ENCODE assay signal across 9 cellular contexts in the genomic region with DNA sequence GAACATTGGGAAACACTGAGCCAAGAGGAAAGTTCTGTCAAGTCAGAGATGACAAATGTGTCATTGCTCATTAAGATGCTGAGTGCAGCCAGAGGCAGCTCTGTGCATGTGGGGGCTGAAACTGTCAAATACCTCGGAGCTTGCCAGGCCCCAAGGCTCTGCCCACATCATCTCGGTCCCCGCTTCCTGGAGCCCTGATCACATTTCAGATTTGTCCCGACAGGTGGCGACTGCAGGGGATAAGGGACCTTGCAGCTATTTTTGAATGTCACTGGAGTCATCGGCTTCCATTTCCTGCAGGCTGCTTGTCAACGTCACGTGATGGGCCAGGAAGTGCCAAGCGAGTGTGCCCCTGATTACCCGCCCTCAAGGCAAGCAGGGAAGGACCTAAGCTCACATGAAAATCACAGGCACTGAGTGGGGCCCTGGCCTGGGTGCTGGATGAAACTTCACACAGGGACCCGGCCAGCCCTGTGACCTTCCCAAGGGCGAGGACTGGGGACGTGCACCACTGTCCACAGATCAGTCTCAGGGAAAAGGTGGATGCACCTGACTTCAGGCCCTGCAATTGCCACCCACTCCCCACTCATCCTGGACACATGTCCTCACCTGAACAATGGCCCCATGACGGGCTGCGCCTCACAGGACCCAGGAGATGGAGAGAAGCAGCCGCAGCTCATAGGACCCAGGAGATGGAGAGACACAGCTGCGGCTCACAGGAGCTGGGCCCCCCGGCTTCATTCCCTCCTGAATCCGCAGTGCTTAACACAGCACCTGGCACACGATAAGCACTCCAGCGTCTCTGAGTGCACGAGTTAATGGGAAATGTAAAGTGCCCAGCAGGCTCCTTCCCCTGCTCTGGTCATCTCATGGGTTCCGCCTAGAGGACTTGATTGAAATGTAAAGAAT.
A peak's percentile ranks its signal among the peaks of the same experiment; 100 is the strongest.
DNase-seq lines count a peak whose midpoint lies in the region; ATAC-seq and TF ChIP-seq lines count a peak whose summit lies in the region.
"Had no signal": no experiment of that assay in that cellular context is flagged by ENCODE, and none has a peak within 500 bp of the region (broad histone marks: within the 10 kb centered on the region; RNA-seq: fewer than 3 reads in every experiment).

No MANE protein-coding gene starts in this region.

- DNase-seq in A673 (ENCODE audit: low spot score), result peak; percentile 42
- DNase-seq in NCI-H510A (lab: John Stamatoyannopoulos, UW), result peak; percentile 55
- DNase-seq in activated T-cell treated with anti-CD3 and anti-CD28 coated beads, Interleukin-2, amount 50 U/mL, for 72 hours, result peak; percentile 65 to 74
- DNase-seq in iPS-NIHi7 (ENCODE audit: extremely low spot score), result peak; percentile 77
- peak; percentile 41 to 42 for DNase-seq in stimulated activated CD8-positive, alpha-beta memory T cell treated with anti-CD3 and anti-CD28 coated beads, Interleukin-15, amount 100 ng/mL, for 4 hours (ENCODE audit: low read depth in 2 of 2)
- no peak for DNase-seq in amniotic stem cell (lab: John Stamatoyannopoulos, UW)
- DNase-seq in SW 1271 (lab: John Stamatoyannopoulos, UW), result no peak

- intact Hi-C loops in A673 (cut with micrococcal nuclease; ENCODE audit: unreplicated experiment), result no loop called here

- TF ChIP-seq CTCF in A673 (conservative IDR thresholded peaks at IDR 0.05; ENCODE audit: low read depth, low read length), result 0 out of 2 replicates have a peak, but pooled peaks have one; percentile 15

- no peaks in the 10 kb centered on the region for H3K27me3 Mint-ChIP-seq in activated T-cell treated with anti-CD3 and anti-CD28 coated beads, Interleukin-2, amount 50 U/mL, for 72 hours (ENCODE audit: low read depth)

- H3K9me3 Mint-ChIP-seq in activated T-cell treated with anti-CD3 and anti-CD28 coated beads, Interleukin-2, amount 50 U/mL, for 72 hours, result no peaks in the 10 kb centered on the region

- H3K27me3 ChIP-seq in A673 (replicated peaks; ENCODE audit: insufficient read depth, low read depth, low read length, poor library complexity), result no peaks in the 10 kb centered on the region

- no peak overlapping the region for H3K4me3 ChIP-seq in A673 (ENCODE audit: low read depth, low read length, poor library complexity, severe bottlenecking)

- CTCF ChIA-PET in A673 (lab: Charles Lee), result no interaction called here

- peaks cover 49% of the 10 kb centered on the region for H3K4me1 Mint-ChIP-seq in activated T-cell treated with anti-CD3 and anti-CD28 coated beads, Interleukin-2, amount 50 U/mL, for 72 hours (ENCODE audit: low read depth)

- ATAC-seq in activated T-cell treated with anti-CD3 and anti-CD28 coated beads, Interleukin-2, amount 50 U/mL, for 72 hours (replicated peaks in 1 of 2), result peak; percentile 84
- no peak for ATAC-seq in GM18519 (IDR thresholded peaks at IDR 0.05; ENCODE audit: low FRiP score, unreplicated experiment)

- H3K9me3 ChIP-seq in A673 (ENCODE audit: low read depth, low read length, poor library complexity, severe bottlenecking), result no peaks in the 10 kb centered on the region

- H3K4me3 Mint-ChIP-seq in activated T-cell treated with anti-CD3 and anti-CD28 coated beads, Interleukin-2, amount 50 U/mL, for 72 hours, result peak overlapping the region; percentile 10 to 25

- peak overlapping the region; percentile 82 for H3K27ac Mint-ChIP-seq in activated T-cell treated with anti-CD3 and anti-CD28 coated beads, Interleukin-2, amount 50 U/mL, for 72 hours

- POLR2A ChIA-PET in A673 (lab: Charles Lee; ENCODE audit: low non-redundant PET), result no interaction called here

- H3K4me1 ChIP-seq in A673 (ENCODE audit: insufficient read depth, low read length, poor library complexity, severe bottlenecking), result peaks cover 8% of the 10 kb centered on the region

- no peaks in the 10 kb centered on the region for H3K36me3 ChIP-seq in A673 (ENCODE audit: insufficient read depth, low read length, poor library complexity, severe bottlenecking)

- H3K36me3 Mint-ChIP-seq in activated T-cell treated with anti-CD3 and anti-CD28 coated beads, Interleukin-2, amount 50 U/mL, for 72 hours (ENCODE audit: insufficient read depth in 2 of 2), result peaks cover 13 to 38% of the 10 kb centered on the region in 2 donors

- H3K27ac ChIP-seq in A673 (ENCODE audit: low read depth, low read length, poor library complexity, severe bottlenecking), result peak overlapping the region; percentile 56
- H3K27ac ChIP-seq: VCaP had no signal

- BruUV-seq in A673 (replicated peaks; lab: Mats Ljungman, UMichigan), result no TSS peak

Comparison
In these comparisons a context has a peak if more than half of its experiments do, and no peak if none do; other contexts are left out.
1. DNase-seq: peak in A673 (single experiment), NCI-H510A (single experiment), activated T-cell treated with anti-CD3 and anti-CD28 coated beads, Interleukin-2, amount 50 U/mL, for 72 hours (2 of 2), iPS-NIHi7 (single experiment) and stimulated activated CD8-positive, alpha-beta memory T cell treated with anti-CD3 and anti-CD28 coated beads, Interleukin-15, amount 100 ng/mL, for 4 hours (2 of 2); none in amniotic stem cell (single experiment) and SW 1271 (0 of 2).